ENCODE assay signal across 8 cellular contexts in the genomic region with DNA sequence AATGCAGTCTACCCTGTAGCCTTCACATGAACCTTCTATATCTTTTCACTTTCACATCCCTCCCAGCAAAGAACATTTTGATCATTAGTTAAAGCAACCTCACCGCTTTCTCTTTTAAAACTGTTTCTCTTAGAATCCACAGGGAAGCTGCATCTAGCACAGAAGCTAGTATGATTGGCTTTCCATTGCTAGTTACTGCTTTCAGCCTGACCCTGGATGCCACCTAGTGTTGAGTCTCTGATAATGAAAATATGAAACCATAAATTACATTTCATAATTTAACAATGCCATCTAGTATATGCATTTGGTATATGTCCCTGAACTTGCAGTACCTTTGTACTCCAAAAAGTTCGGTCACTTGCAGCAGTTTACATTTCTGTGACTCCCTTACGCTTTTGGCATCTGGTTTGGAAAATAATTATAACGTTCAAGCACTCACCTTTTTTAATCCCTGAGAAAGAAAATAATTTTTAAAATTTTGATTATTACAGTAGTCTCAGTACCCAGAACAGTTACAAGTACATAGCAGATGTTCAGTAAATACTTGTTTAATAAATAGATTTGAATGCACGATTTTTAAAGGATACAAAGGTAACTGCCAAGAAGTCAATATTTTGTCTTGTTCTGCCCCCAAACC. TPM values are rescaled to one million over a fixed set of nuclear protein-coding genes. Genes with fewer than 3 reads are reported as not detected.
A peak's percentile ranks its signal among the peaks of the same experiment; 100 is the strongest.
DNase-seq lines count a peak whose midpoint lies in the region; ATAC-seq and TF ChIP-seq lines count a peak whose summit lies in the region.

No MANE protein-coding gene starts in this region.

- no peaks in the 10 kb centered on the region for H4K20me1 ChIP-seq in GM23338 (replicated peaks; ENCODE audit: insufficient read depth)
- no peaks in the 10 kb centered on the region for H4K20me1 ChIP-seq in KMS-11 (ENCODE audit: insufficient read depth)

- 69 to 80% methylated on average over 5 of the region's 5 CpGs for WGBS in lung, 2 donors

- H2AFZ ChIP-seq in GM23338 (no peak overlapping the region), KMS-11 (ENCODE audit: low read depth) (no peak overlapping the region)

- H3K4me1 Mint-ChIP-seq in GM23338 = peaks cover 12% of the 10 kb centered on the region; the same call in 2 of the 3 replicates

- no peak overlapping the region for H3K27ac Mint-ChIP-seq in GM23338

- no peaks in the 10 kb centered on the region; the same call in 2 of the 3 replicates for H3K9me3 Mint-ChIP-seq in GM23338

- H3K27me3 Mint-ChIP-seq in GM23338 (ENCODE audit: insufficient read depth, low read depth, poor library complexity) = no peaks in the 10 kb centered on the region

- H3K27me3 ChIP-seq in GM23338 (ENCODE audit: insufficient read depth) (no peaks in the 10 kb centered on the region), KMS-11 (ENCODE audit: insufficient read depth, low read depth) (no peaks in the 10 kb centered on the region), lung (ENCODE audit: control insufficient read depth, insufficient read depth) (no peaks in the 10 kb centered on the region)

- H3K36me3 ChIP-seq in GM23338 (ENCODE audit: insufficient read depth) = peaks cover 3% of the 10 kb centered on the region; the same call in 1 of the 2 replicates
- H3K36me3 ChIP-seq in KMS-11 (ENCODE audit: insufficient read depth) = no peaks in the 10 kb centered on the region
- peaks cover 0 to 5% of the 10 kb centered on the region in 2 donors for H3K36me3 ChIP-seq in lung (ENCODE audit: control insufficient read depth in 2 of 2, insufficient read depth in 2 of 2, low read length in 2 of 2)

- no peaks in the 10 kb centered on the region for H3K9me3 ChIP-seq in lung (ENCODE audit: control insufficient read depth in 2 of 2, insufficient read depth in 1 of 2, low read length in 1 of 2)

- H3K79me2 ChIP-seq in GM23338 (replicated peaks; ENCODE audit: insufficient read depth) (no peaks in the 10 kb centered on the region), KMS-11 (ENCODE audit: insufficient read depth, low read depth) (no peaks in the 10 kb centered on the region)

- H3F3A ChIP-seq in GM23338 (replicated peaks; ENCODE audit: low read depth) = no peaks in the 10 kb centered on the region

- H3K4me2 ChIP-seq in GM23338 (no peak overlapping the region), KMS-11 (peak overlapping the region; percentile 4)

- no peak overlapping the region for H3K4me3 Mint-ChIP-seq in GM23338

- H3K4me1 ChIP-seq in GM23338 (ENCODE audit: insufficient read depth) (peaks cover 11% of the 10 kb centered on the region; the same call in 1 of the 2 replicates), KMS-11 (ENCODE audit: low read depth, poor library complexity, severe bottlenecking) (peaks cover 13% of the 10 kb centered on the region), lung (ENCODE audit: control insufficient read depth in 2 of 2, insufficient read depth in 2 of 2, low read length in 2 of 2) (peaks cover 0 to 3% of the 10 kb centered on the region in 2 donors)

- H3K27ac ChIP-seq in GM23338 (ENCODE audit: low read depth) = no peak overlapping the region
- H3K27ac ChIP-seq in KMS-11 = no peak overlapping the region
- H3K27ac ChIP-seq in lung (ENCODE audit: low read depth in 1 of 2, low read length in 1 of 2) = no peak overlapping the region

- no peaks in the 10 kb centered on the region for H3K9me2 ChIP-seq in GM23338 (ENCODE audit: insufficient read depth)

- H3K9ac ChIP-seq in KMS-11 = no peak overlapping the region

- H3K36me3 Mint-ChIP-seq in GM23338 (ENCODE audit: low read depth) = no peaks in the 10 kb centered on the region

- ATAC-seq in GM23338 (peak; percentile 26; the same call in 1 of the 3 replicates), lung (ENCODE audit: insufficient read depth, low FRiP score) (peak; percentile 53)

- no peak overlapping the region for H3K4me3 ChIP-seq in GM23338
- H3K4me3 ChIP-seq in KMS-11 (IDR thresholded peaks at IDR 0.05; ENCODE audit: insufficient read depth, low read depth, low read length) = no peak overlapping the region
- no peak overlapping the region for H3K4me3 ChIP-seq in lung

- DNase-seq in A172 (ENCODE audit: low spot score) (peak; percentile 47), G401 (ENCODE audit: low spot score) (peak; percentile 64), GM23338 (ENCODE audit: low spot score) (peak; percentile 50), SKM-1 treated with dmso at 0.1 percent for 144 hours (lab: John Stamatoyannopoulos, UW; ENCODE audit: unreplicated experiment) (peak; percentile 45), dermis blood vessel endothelial cell (peak; percentile 81), lung (ENCODE audit: low spot score) (no peak), occipital lobe (lab: John Stamatoyannopoulos, UW) (no peak)

- in situ Hi-C loops in G401 (cut with HindIII; ENCODE audit: low sequenced_read_pairs) = no loop called here

- peak; percentile 70 to 76 for TF ChIP-seq CTCF in GM23338 (conservative IDR thresholded peaks at IDR 0.05; ENCODE audit: low read depth in 2 of 2)
- peak; percentile 77 for TF ChIP-seq CTCF in KMS-11 (conservative IDR thresholded peaks at IDR 0.05; ENCODE audit: low read depth, low read length)
- TF ChIP-seq CTCF in lung (IDR thresholded peaks at IDR 0.05; ENCODE audit: control extremely low read depth, extremely low read depth) = peak; percentile 70

TF ChIP-seq in GM23338, 12 proteins besides CTCF, POLR2A, EP300 and RAD21 (continues in another document):
- TF ChIP-seq CREB1 (CRISPR knock-in tag; IDR thresholded peaks at IDR 0.05; ENCODE audit: low read depth) (no peak), NANOG (IDR thresholded peaks at IDR 0.05; ENCODE audit: borderline replicate concordance) (no peak)

RNA-seq across cellular contexts. Expression of gene CISD1, which starts 22.7 kb away (rescaled TPM):
- 31.9 and 71.3 TPM in 2 replicates for total RNA-seq in A172 (2014; rRNA removed; shearing (Covaris generic))
- 39.6 and 44.6 TPM in 2 replicates for total RNA-seq in G401 (2014; rRNA removed; shearing (Covaris generic))
- total RNA-seq in GM23338 (2014; rRNA removed; shearing (Covaris generic)) = 19.9 and 21.2 TPM in 2 replicates
- polyA plus RNA-seq in GM23338 (2016; fragmentation: Nextera tagmentation; extraction: Ambion mirVana) (82.5 and 99.9 TPM in 2 replicates), lung (10 to 100 TPM; 12.9 to 24.1 TPM)
- total RNA-seq in dermis blood vessel endothelial cell (33.5 and 50.4 TPM in 2 replicates), lung (10 to 100 TPM; 10.3 to 20.3 TPM), occipital lobe (20.9 TPM)

RNA-seq across cellular contexts. Expression of gene IPMK, which starts 24.0 kb away (rescaled TPM):
- 5.4 and 8.1 TPM in 2 replicates for total RNA-seq in A172 (2014; rRNA removed; shearing (Covaris generic))
- total RNA-seq in G401 (2014; rRNA removed; shearing (Covaris generic)) = 1.4 and 1.9 TPM in 2 replicates
- total RNA-seq in GM23338 (2014; rRNA removed; shearing (Covaris generic)) = 17.6 and 17.8 TPM in 2 replicates
- 5.5 and 6.2 TPM in 2 replicates for polyA plus RNA-seq in GM23338 (2016; fragmentation: Nextera tagmentation; extraction: Ambion mirVana)
- total RNA-seq in dermis blood vessel endothelial cell = 6.7 and 7.8 TPM in 2 replicates
- 10 to 100 TPM in 1 of 2 donors, 1 to 10 TPM in 1; 5.5 to 16.7 TPM for total RNA-seq in lung
- polyA plus RNA-seq in lung = 1 to 10 TPM; 2.6 to 4.6 TPM
- 40.4 TPM for total RNA-seq in occipital lobe

RNA-seq across cellular contexts. Expression of gene UBE2D1, which starts 43.1 kb away (rescaled TPM):
- total RNA-seq in A172 (2014; rRNA removed; shearing (Covaris generic)) = 23.7 and 25.9 TPM in 2 replicates
- 15.3 and 20.7 TPM in 2 replicates for total RNA-seq in G401 (2014; rRNA removed; shearing (Covaris generic))
- total RNA-seq in GM23338 (2014; rRNA removed; shearing (Covaris generic)) = 39.5 and 43.3 TPM in 2 replicates
- polyA plus RNA-seq in GM23338 (2016; fragmentation: Nextera tagmentation; extraction: Ambion mirVana) (55.5 and 64.9 TPM in 2 replicates), lung (10 to 100 TPM; 15.6 to 30.5 TPM)
- total RNA-seq in dermis blood vessel endothelial cell (9.4 and 11.3 TPM in 2 replicates), lung (10 to 100 TPM; 15.6 to 26.4 TPM), occipital lobe (60.4 TPM)

Comparison
In these comparisons a context has a peak if more than half of its experiments do, and no peak if none do; other contexts are left out.
1. DNase-seq: peak in A172 (single experiment), G401 (single experiment), GM23338 (single experiment), SKM-1 treated with dmso at 0.1 percent for 144 hours (single experiment) and dermis blood vessel endothelial cell (single experiment); none in lung (single experiment) and occipital lobe (single experiment).
2. Peak in every context shown above with its lines, with median percentiles within 50 percentile points of each other: CTCF ChIP-seq.